In the genomic region with DNA sequence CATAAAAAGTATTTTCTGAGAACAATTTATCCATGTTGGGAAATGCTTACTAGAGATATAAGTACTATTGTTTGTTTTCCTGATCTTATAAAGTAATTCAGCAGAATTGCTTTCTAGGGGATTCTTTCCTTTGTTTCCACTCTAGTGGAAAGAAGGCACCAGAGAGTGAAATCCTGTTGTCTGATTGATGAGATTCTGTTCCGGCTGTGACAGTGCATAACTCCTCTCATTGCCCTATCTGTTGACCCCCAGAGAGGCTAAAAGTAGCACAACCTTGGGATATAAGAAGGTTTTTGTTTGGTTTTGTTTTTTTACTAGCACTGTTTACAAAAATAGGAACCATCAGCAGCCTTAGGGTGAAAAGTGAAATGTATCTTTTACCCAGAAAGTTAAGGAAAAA, we compare ENCODE assay signal across 21 cellular contexts.
DNase-seq lines count a peak whose midpoint lies in the region; ATAC-seq, FAIRE-seq and TF ChIP-seq lines count a peak whose summit lies in the region.
"Had no signal": no experiment of that assay in that cellular context is flagged by ENCODE, and none has a peak within 500 bp of the region (broad histone marks: within the 10 kb centered on the region; RNA-seq: fewer than 3 reads in every experiment).

No MANE protein-coding gene starts in this region.

- TF ChIP-seq CTCF in HFFc6 (IDR thresholded peaks at IDR 0.05) (no peak), neural crest cell (conservative IDR thresholded peaks at IDR 0.05) (no peak)

- DNase-seq in HFFc6 (no peak), neural crest cell (ENCODE audit: low read depth, low spot score) (no peak), NCI-H2227 (lab: John Stamatoyannopoulos, UW; ENCODE audit: unreplicated experiment) (no peak), NCI-H226 (no peak), SW 1271 (lab: John Stamatoyannopoulos, UW) (no peak), HAP-1 (ENCODE audit: low spot score in 2 of 2) (no peak)
- DNase-seq: DMS53, GDM1, KBM-7, NCI-H1105 treated with DMSO at 0.1 percent for 48 hours, NCI-H2029 treated with DMSO at 0.1 percent for 48 hours, NCI-H2171 treated with DMSO at 0.1 percent for 48 hours, NCI-H446 treated with DMSO at 0.1 percent for 48 hours, NCI-H526 treated with DMSO at 0.1 percent for 48 hours, SIG-M5 had no signal

- H3K36me3 Mint-ChIP-seq in HFFc6 (ENCODE audit: low read depth) (peaks cover 33% of the 10 kb centered on the region), neural crest cell (ENCODE audit: low read depth) (peaks cover 8% of the 10 kb centered on the region)

- peaks cover 5% of the 10 kb centered on the region; the same call in 1 of the 2 replicates for H3K9me3 Mint-ChIP-seq in HFFc6
- peaks cover 13% of the 10 kb centered on the region for H3K9me3 Mint-ChIP-seq in neural crest cell

- no peaks in the 10 kb centered on the region for H3K4me1 ChIP-seq in HAP-1

- in situ Hi-C loops in HAP-1 (cut with MboI; ENCODE audit: low sequenced_read_pairs) = no loop called here

- H3K4me3 ChIP-seq in HAP-1 = no peak overlapping the region

- no peaks in the 10 kb centered on the region for H3K9me3 ChIP-seq in HAP-1

- H3K27me3 Mint-ChIP-seq in HFFc6 (ENCODE audit: insufficient read depth) = no peaks in the 10 kb centered on the region
- no peaks in the 10 kb centered on the region for H3K27me3 Mint-ChIP-seq in neural crest cell (ENCODE audit: low read depth)
- H3K27me3 Mint-ChIP-seq: B cell had no signal

- FAIRE-seq in islet of Langerhans (lab: Jason Lieb, UNC) = peak; percentile 36
- FAIRE-seq: GM18507, HepG2 had no signal

- no peaks in the 10 kb centered on the region for H3K27me3 ChIP-seq in HAP-1 (ENCODE audit: low read depth)

- H3K4me1 Mint-ChIP-seq in HFFc6 (ENCODE audit: low read depth) = peaks cover 65% of the 10 kb centered on the region
- peaks cover 28% of the 10 kb centered on the region for H3K4me1 Mint-ChIP-seq in neural crest cell
- H3K4me1 Mint-ChIP-seq: CD14-positive monocyte had no signal

- H3K4me3 Mint-ChIP-seq in HFFc6 (no peak overlapping the region), neural crest cell (peak overlapping the region; percentile 39)
- H3K4me3 Mint-ChIP-seq: B cell, CD14-positive monocyte had no signal

- peak; percentile 26; the same call in 2 of the 3 replicates for ATAC-seq in SK-N-SH treated with all-trans-retinoic acid at 6 μM for 48 hours
- ATAC-seq: HepG2 had no signal

- H3K36me3 ChIP-seq in HAP-1 (replicated peaks) = no peaks in the 10 kb centered on the region

- peak overlapping the region; percentile 52 for H3K27ac Mint-ChIP-seq in HFFc6
- H3K27ac Mint-ChIP-seq in neural crest cell (ENCODE audit: unreplicated experiment) = peak overlapping the region; percentile 61
- H3K27ac Mint-ChIP-seq: B cell had no signal

TF ChIP-seq in SK-N-SH treated with all-trans-retinoic acid at 6 μM for 48 hours, 23 proteins besides CTCF, POLR2A, EP300 and RAD21:
- no peak for TF ChIP-seq ZFP30 (CRISPR knock-in tag; IDR thresholded peaks at IDR 0.05)
- no peak for TF ChIP-seq BACH2 (CRISPR knock-in tag; IDR thresholded peaks at IDR 0.05; ENCODE audit: borderline replicate concordance)
- TF ChIP-seq CSRNP3 (CRISPR knock-in tag; IDR thresholded peaks at IDR 0.05) = no peak
- no peak for TF ChIP-seq ZNF70 (CRISPR knock-in tag; IDR thresholded peaks at IDR 0.05)
- TF ChIP-seq, protein P1, sequence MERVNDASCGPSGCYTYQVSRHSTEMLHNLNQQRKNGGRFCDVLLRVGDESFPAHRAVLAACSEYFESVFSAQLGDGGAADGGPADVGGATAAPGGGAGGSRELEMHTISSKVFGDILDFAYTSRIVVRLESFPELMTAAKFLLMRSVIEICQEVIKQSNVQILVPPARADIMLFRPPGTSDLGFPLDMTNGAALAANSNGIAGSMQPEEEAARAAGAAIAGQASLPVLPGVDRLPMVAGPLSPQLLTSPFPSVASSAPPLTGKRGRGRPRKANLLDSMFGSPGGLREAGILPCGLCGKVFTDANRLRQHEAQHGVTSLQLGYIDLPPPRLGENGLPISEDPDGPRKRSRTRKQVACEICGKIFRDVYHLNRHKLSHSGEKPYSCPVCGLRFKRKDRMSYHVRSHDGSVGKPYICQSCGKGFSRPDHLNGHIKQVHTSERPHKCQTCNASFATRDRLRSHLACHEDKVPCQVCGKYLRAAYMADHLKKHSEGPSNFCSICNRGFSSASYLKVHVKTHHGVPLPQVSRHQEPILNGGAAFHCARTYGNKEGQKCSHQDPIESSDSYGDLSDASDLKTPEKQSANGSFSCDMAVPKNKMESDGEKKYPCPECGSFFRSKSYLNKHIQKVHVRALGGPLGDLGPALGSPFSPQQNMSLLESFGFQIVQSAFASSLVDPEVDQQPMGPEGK (CRISPR knock-in tag; IDR thresholded peaks at IDR 0.05; ENCODE audit: borderline replicate concordance) = no peak
- TF ChIP-seq RARB (CRISPR knock-in tag; IDR thresholded peaks at IDR 0.05) = no peak
- TF ChIP-seq ZFP3 (CRISPR knock-in tag; IDR thresholded peaks at IDR 0.05) = no peak
- TF ChIP-seq, protein P2, sequence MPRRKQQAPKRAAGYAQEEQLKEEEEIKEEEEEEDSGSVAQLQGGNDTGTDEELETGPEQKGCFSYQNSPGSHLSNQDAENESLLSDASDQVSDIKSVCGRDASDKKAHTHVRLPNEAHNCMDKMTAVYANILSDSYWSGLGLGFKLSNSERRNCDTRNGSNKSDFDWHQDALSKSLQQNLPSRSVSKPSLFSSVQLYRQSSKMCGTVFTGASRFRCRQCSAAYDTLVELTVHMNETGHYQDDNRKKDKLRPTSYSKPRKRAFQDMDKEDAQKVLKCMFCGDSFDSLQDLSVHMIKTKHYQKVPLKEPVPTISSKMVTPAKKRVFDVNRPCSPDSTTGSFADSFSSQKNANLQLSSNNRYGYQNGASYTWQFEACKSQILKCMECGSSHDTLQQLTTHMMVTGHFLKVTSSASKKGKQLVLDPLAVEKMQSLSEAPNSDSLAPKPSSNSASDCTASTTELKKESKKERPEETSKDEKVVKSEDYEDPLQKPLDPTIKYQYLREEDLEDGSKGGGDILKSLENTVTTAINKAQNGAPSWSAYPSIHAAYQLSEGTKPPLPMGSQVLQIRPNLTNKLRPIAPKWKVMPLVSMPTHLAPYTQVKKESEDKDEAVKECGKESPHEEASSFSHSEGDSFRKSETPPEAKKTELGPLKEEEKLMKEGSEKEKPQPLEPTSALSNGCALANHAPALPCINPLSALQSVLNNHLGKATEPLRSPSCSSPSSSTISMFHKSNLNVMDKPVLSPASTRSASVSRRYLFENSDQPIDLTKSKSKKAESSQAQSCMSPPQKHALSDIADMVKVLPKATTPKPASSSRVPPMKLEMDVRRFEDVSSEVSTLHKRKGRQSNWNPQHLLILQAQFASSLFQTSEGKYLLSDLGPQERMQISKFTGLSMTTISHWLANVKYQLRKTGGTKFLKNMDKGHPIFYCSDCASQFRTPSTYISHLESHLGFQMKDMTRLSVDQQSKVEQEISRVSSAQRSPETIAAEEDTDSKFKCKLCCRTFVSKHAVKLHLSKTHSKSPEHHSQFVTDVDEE (CRISPR knock-in tag; IDR thresholded peaks at IDR 0.05) = no peak
- no peak for TF ChIP-seq TCF4 (CRISPR knock-in tag; IDR thresholded peaks at IDR 0.05; ENCODE audit: borderline replicate concordance)
- TF ChIP-seq TOX (CRISPR knock-in tag; IDR thresholded peaks at IDR 0.05; ENCODE audit: borderline replicate concordance) = no peak
- no peak for TF ChIP-seq ARNTL (CRISPR knock-in tag; IDR thresholded peaks at IDR 0.05; ENCODE audit: borderline replicate concordance, low read depth)
